ENCODE assay signal across 24 cellular contexts in the genomic region with DNA sequence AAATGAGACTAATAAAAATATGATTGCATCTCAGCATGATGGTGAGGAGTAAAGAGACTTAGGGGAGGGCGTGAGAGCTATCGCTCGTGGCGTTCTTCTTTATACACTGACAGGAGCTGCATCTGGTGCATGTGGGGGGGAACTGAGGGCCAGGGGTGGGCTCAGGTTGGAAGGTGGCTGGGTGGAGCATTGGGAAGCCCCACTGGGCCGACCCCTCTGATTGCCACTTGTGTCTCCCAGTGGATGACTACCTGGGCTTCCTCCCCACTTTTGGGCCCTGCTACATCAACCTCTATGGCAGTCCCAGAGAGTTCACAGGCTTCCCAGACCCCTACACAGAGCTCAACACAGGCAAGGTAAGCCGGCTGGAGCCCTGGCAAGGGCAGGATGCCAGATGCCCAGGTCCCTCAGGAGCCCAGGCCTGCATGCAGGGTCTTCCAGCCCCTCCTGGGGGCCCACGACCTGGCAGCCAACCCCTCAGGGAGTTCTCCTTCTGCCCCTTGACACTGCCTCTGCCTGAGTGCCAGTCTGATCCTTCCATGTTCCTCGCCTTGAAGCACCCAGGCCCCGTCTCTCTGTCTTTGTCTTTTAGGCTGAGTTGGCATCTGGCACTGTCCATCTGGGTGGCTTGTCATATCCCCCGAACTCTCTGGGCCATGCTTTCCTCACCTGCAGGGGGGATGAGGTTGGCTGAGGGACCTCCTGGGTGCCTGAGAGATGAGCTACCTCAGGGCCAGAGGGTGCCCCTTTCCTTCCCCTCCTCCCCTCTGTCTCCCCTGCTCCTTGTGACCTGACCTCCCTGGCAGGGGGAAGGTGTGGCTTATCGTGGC.
"Had no signal": no experiment of that assay in that cellular context is flagged by ENCODE, and none has a peak within 500 bp of the region (broad histone marks: within the 10 kb centered on the region; RNA-seq: fewer than 3 reads in every experiment).

No MANE protein-coding gene starts in this region.

- ATAC-seq: activated CD4-positive, alpha-beta T cell treated with anti-CD3 and anti-CD28 coated beads for 36 hours; activated T-cell treated with anti-CD3 and anti-CD28 coated beads, Interleukin-2, amount 50 U/mL, for 72 hours; esophagus mucosa; heart right ventricle; left ventricle myocardium superior; pancreas; psoas muscle; stimulated activated naive CD8-positive, alpha-beta T cell treated with anti-CD3 and anti-CD28 coated beads, Interleukin-15, Interleukin-2, amounts not matched to agents 100 U/mL and 50 U/mL, for 24 hours had no signal

- DNase-seq: activated CD4-positive, alpha-beta T cell treated with anti-CD3 and anti-CD28 coated beads for 36 hours; activated CD4-positive, CD25-positive, alpha-beta regulatory T cell; activated naive CD4-positive, alpha-beta T cell treated with anti-CD3 and anti-CD28 coated beads for 36 hours; activated naive CD8-positive, alpha-beta T cell treated with anti-CD3 and anti-CD28 coated beads for 36 hours; activated T-cell treated with anti-CD3 and anti-CD28 coated beads for 4 hours; activated T-cell treated with anti-CD3 and anti-CD28 coated beads, Interleukin-2, amount 50 U/mL, for 72 hours; brain microvascular endothelial cell; foreskin fibroblast; heart right ventricle; left ventricle myocardium superior; mammary epithelial cell; stimulated activated CD4-positive, alpha-beta T cell treated with anti-CD3 and anti-CD28 coated beads, Interleukin-2, amount 100 ng/mL, for 48 hours; stimulated activated naive CD8-positive, alpha-beta T cell treated with anti-CD3 and anti-CD28 coated beads, Interleukin-15, Interleukin-2, amounts not matched to agents 100 U/mL and 50 U/mL, for 24 hours; T-helper 1 cell; testis; transverse colon had no signal

- H3K27me3 ChIP-seq: brain microvascular endothelial cell, heart right ventricle, neutrophil, pancreas, testis, vagina had no signal

- H3K4me3 Mint-ChIP-seq: activated CD4-positive, alpha-beta T cell treated with anti-CD3 and anti-CD28 coated beads for 36 hours; activated naive CD4-positive, alpha-beta T cell treated with anti-CD3 and anti-CD28 coated beads for 36 hours; activated naive CD8-positive, alpha-beta T cell treated with anti-CD3 and anti-CD28 coated beads for 36 hours; activated T-cell treated with anti-CD3 and anti-CD28 coated beads, Interleukin-2, amount 50 U/mL, for 72 hours; nephron had no signal

- H3K4me1 Mint-ChIP-seq: activated CD4-positive, alpha-beta T cell treated with anti-CD3 and anti-CD28 coated beads for 36 hours; nephron had no signal

- H3K27ac ChIP-seq: brain microvascular endothelial cell, heart right ventricle, neutrophil, pancreas, psoas muscle, testis, transverse colon, vagina had no signal

- H3K36me3 ChIP-seq: pancreas, transverse colon, vagina had no signal

- FAIRE-seq: astrocyte, islet of Langerhans, pancreas had no signal

- H3K9me3 ChIP-seq: heart right ventricle, neutrophil, pancreas, psoas muscle, testis, transverse colon, vagina had no signal

- H3K27me3 Mint-ChIP-seq: activated CD4-positive, alpha-beta T cell treated with anti-CD3 and anti-CD28 coated beads for 36 hours had no signal

- H3K36me3 Mint-ChIP-seq: activated naive CD8-positive, alpha-beta T cell treated with anti-CD3 and anti-CD28 coated beads for 36 hours had no signal

- H3K27ac Mint-ChIP-seq: activated CD4-positive, alpha-beta T cell treated with anti-CD3 and anti-CD28 coated beads for 36 hours; activated naive CD4-positive, alpha-beta T cell treated with anti-CD3 and anti-CD28 coated beads for 36 hours; activated naive CD8-positive, alpha-beta T cell treated with anti-CD3 and anti-CD28 coated beads for 36 hours; activated T-cell treated with anti-CD3 and anti-CD28 coated beads, Interleukin-2, amount 50 U/mL, for 72 hours; nephron had no signal

- H3K4me3 ChIP-seq: heart right ventricle, pancreas, psoas muscle, testis, transverse colon, vagina had no signal

- H3K4me1 ChIP-seq: pancreas, psoas muscle had no signal
